In genomic region chr3:169931747-169932520, GRCh38 we compare ENCODE assay signal across 11 cellular contexts. TPM values are rescaled to one million over a fixed set of nuclear protein-coding genes. Genes with fewer than 3 reads are reported as not detected.
DNase-seq lines count a peak whose midpoint lies in the region; ATAC-seq and TF ChIP-seq lines count a peak whose summit lies in the region.
"Had no signal": no experiment of that assay in that cellular context is flagged by ENCODE, and none has a peak within 500 bp of the region (broad histone marks: within the 10 kb centered on the region; RNA-seq: fewer than 3 reads in every experiment).

No MANE protein-coding gene starts in this region.

- no peak overlapping the region for H3K27ac Mint-ChIP-seq in stimulated activated effector memory CD8-positive, alpha-beta T cell treated with anti-CD3 and anti-CD28 coated beads, Interleukin-12 subunit alpha, Interleukin-12 subunit beta, amount 100 ng/mL, for 72 hours

- DNase-seq in stimulated activated effector memory CD8-positive, alpha-beta T cell treated with anti-CD3 and anti-CD28 coated beads, Interleukin-12 subunit alpha, Interleukin-12 subunit beta, amount 100 ng/mL, for 72 hours (ENCODE audit: low spot score in 2 of 2): no peak
- DNase-seq in left cardiac atrium: no peak
- no peak for DNase-seq in NCI-H2029 (lab: John Stamatoyannopoulos, UW)
- DNase-seq in KG1 (lab: John Stamatoyannopoulos, UW): no peak
- DNase-seq in activated CD8-positive, alpha-beta memory T cell treated with anti-CD3 and anti-CD28 coated beads for 24 hours: no peak

- H3K4me1 Mint-ChIP-seq in stimulated activated effector memory CD8-positive, alpha-beta T cell treated with anti-CD3 and anti-CD28 coated beads, Interleukin-12 subunit alpha, Interleukin-12 subunit beta, amount 100 ng/mL, for 72 hours: no peaks in the 10 kb centered on the region

- no peaks in the 10 kb centered on the region for H3K9me3 Mint-ChIP-seq in stimulated activated effector memory CD8-positive, alpha-beta T cell treated with anti-CD3 and anti-CD28 coated beads, Interleukin-12 subunit alpha, Interleukin-12 subunit beta, amount 100 ng/mL, for 72 hours

- ATAC-seq in GM21825 (IDR thresholded peaks at IDR 0.05; ENCODE audit: unreplicated experiment): peak; percentile 95
- peak; percentile 94 for ATAC-seq in HG03442 (IDR thresholded peaks at IDR 0.05; ENCODE audit: unreplicated experiment)
- ATAC-seq in stimulated activated effector memory CD8-positive, alpha-beta T cell treated with anti-CD3 and anti-CD28 coated beads, Interleukin-12 subunit alpha, Interleukin-12 subunit beta, amount 100 ng/mL, for 72 hours: peak; percentile 40
- no peak for ATAC-seq in left cardiac atrium

- H3K4me3 Mint-ChIP-seq in stimulated activated effector memory CD8-positive, alpha-beta T cell treated with anti-CD3 and anti-CD28 coated beads, Interleukin-12 subunit alpha, Interleukin-12 subunit beta, amount 100 ng/mL, for 72 hours: no peak overlapping the region

- H3K36me3 Mint-ChIP-seq in stimulated activated effector memory CD8-positive, alpha-beta T cell treated with anti-CD3 and anti-CD28 coated beads, Interleukin-12 subunit alpha, Interleukin-12 subunit beta, amount 100 ng/mL, for 72 hours: no peaks in the 10 kb centered on the region

- intact Hi-C loops in left cardiac atrium (cut with DNase I): no loop called here

- in situ Hi-C loops in GM18951 (cut with MboI; ENCODE audit: low sequenced_read_pairs, unreplicated experiment): no loop called here

- peak; percentile 60 for TF ChIP-seq POLR2A in GM18951 (IDR thresholded peaks at IDR 0.05; ENCODE audit: extremely low read depth, insufficient read depth, insufficient read length)

RNA-seq across cellular contexts. Expression of gene SAMD7, which starts 20.6 kb away (rescaled TPM):
- total RNA-seq in left cardiac atrium: not detected
- total RNA-seq: activated CD8-positive, alpha-beta memory T cell treated with anti-CD3 and anti-CD28 coated beads for 36 hours; astrocyte; lung had no signal

RNA-seq across cellular contexts. Expression of gene SEC62, which starts 34.7 kb away (rescaled TPM):
- total RNA-seq in left cardiac atrium: 100 to 1,000 TPM in 1 of 2 donors, 10 to 100 TPM in 1; 94.4 to 101 TPM

Comparison
In these comparisons a context has a peak if more than half of its experiments do, and no peak if none do; other contexts are left out.
1. ATAC-seq: peak in GM21825 (single experiment), HG03442 (single experiment) and stimulated activated effector memory CD8-positive, alpha-beta T cell treated with anti-CD3 and anti-CD28 coated beads, Interleukin-12 subunit alpha, Interleukin-12 subunit beta, amount 100 ng/mL, for 72 hours (single experiment); none in left cardiac atrium (0 of 2).